22 cellular contexts compared by ENCODE assay signal in genomic region chr3:154889227-154889634, GRCh38.
"Had no signal": no experiment of that assay in that cellular context is flagged by ENCODE, and none has a peak within 500 bp of the region (broad histone marks: within the 10 kb centered on the region; RNA-seq: fewer than 3 reads in every experiment).

No MANE protein-coding gene starts in this region.

- H3K36me3 ChIP-seq: esophagus squamous epithelium, left ventricle myocardium inferior, neutrophil, pancreas, right lobe of liver, transverse colon, vagina had no signal

- H3K27ac ChIP-seq: esophagus squamous epithelium, left ventricle myocardium inferior, neutrophil, pancreas, right lobe of liver, transverse colon, vagina had no signal

- H3K4me1 Mint-ChIP-seq: memory B cell, natural killer cell had no signal

- H3K4me3 ChIP-seq: esophagus squamous epithelium, left ventricle myocardium inferior, lung, pancreas, right lobe of liver, transverse colon, vagina had no signal

- H3K27ac Mint-ChIP-seq: effector memory CD8-positive, alpha-beta T cell; memory B cell; natural killer cell had no signal

- H3K4me3 Mint-ChIP-seq: effector memory CD8-positive, alpha-beta T cell; memory B cell; natural killer cell had no signal

- H3K36me3 Mint-ChIP-seq: memory B cell, natural killer cell had no signal

- DNase-seq: cortex of kidney; effector memory CD8-positive, alpha-beta T cell; erythroblast; esophagus squamous epithelium; foreskin melanocyte; left colon; left ventricle myocardium inferior; natural killer cell; retina; small intestine; stimulated activated CD4-positive, alpha-beta T cell treated with anti-CD3 and anti-CD28 coated beads, Interleukin-12 subunit alpha, Interleukin-12 subunit beta, amount 100 ng/mL, for 4 hours; stimulated activated CD4-positive, alpha-beta T cell treated with anti-CD3 and anti-CD28 coated beads, Interleukin-1b, Interleukin-23, amount 100 ng/mL, for 48 hours; stimulated activated CD4-positive, alpha-beta T cell treated with anti-CD3 and anti-CD28 coated beads, Interleukin-4, amount 100 ng/mL, for 1 hour; stimulated activated CD8-positive, alpha-beta memory T cell treated with anti-CD3 and anti-CD28 coated beads, Interleukin-4, amount 100 ng/mL, for 48 hours; stimulated activated naive CD4-positive, alpha-beta T cell treated with Interleukin-2 at 50 U/mL for 16 hours; transverse colon had no signal

- H3K27me3 ChIP-seq: esophagus squamous epithelium, neutrophil, pancreas, right lobe of liver, transverse colon, vagina had no signal

- H3K9me3 ChIP-seq: neutrophil, pancreas, right lobe of liver, transverse colon, vagina had no signal

- ATAC-seq: effector memory CD8-positive, alpha-beta T cell; left colon; natural killer cell; pancreas; right lobe of liver had no signal

- H3K4me1 ChIP-seq: esophagus squamous epithelium, pancreas, right lobe of liver, transverse colon, vagina had no signal
